Comparison of ENCODE assay signal across 20 cellular contexts in genomic region chr12:46499901-46500300, GRCh38.
DNase-seq lines count a peak whose midpoint lies in the region; ATAC-seq and TF ChIP-seq lines count a peak whose summit lies in the region.
"Had no signal": no experiment of that assay in that cellular context is flagged by ENCODE, and none has a peak within 500 bp of the region (broad histone marks: within the 10 kb centered on the region; RNA-seq: fewer than 3 reads in every experiment).

No MANE protein-coding gene starts in this region.

- in situ Hi-C loops in HAP-1 (cut with MboI; ENCODE audit: low sequenced_read_pairs): no loop called here

- H3K4me1 ChIP-seq in MM.1S (ENCODE audit: low read length) (peaks cover 29% of the 10 kb centered on the region), HAP-1 (no peaks in the 10 kb centered on the region; the same call in 1 of the 2 replicates)
- H3K4me1 ChIP-seq: BLaER1, colonic mucosa had no signal

- H3K27ac ChIP-seq in MM.1S (ENCODE audit: low read length): peak overlapping the region; percentile 95
- H3K27ac ChIP-seq: BLaER1, colonic mucosa, epithelial cell of prostate, tibial nerve had no signal

- H3K9me3 ChIP-seq in MM.1S (replicated peaks; ENCODE audit: insufficient read depth, low read length): peaks cover 4% of the 10 kb centered on the region; the same call in 1 of the 2 replicates
- no peaks in the 10 kb centered on the region for H3K9me3 ChIP-seq in HAP-1
- H3K9me3 ChIP-seq: colonic mucosa had no signal

- no peaks in the 10 kb centered on the region for H3K27me3 ChIP-seq in MM.1S (replicated peaks; ENCODE audit: insufficient read depth, low read length)
- no peaks in the 10 kb centered on the region for H3K27me3 ChIP-seq in HAP-1 (ENCODE audit: low read depth)
- H3K27me3 ChIP-seq: BLaER1, colonic mucosa, tibial nerve had no signal

- H3K79me2 ChIP-seq in MM.1S (ENCODE audit: low read length): no peaks in the 10 kb centered on the region

- H2AFZ ChIP-seq in MM.1S (ENCODE audit: low read length): no peak overlapping the region

- H3K9me2 ChIP-seq in MM.1S (replicated peaks; ENCODE audit: insufficient read depth, low read length): no peaks in the 10 kb centered on the region
- H3K9me2 ChIP-seq: SK-N-SH had no signal

- H3K4me3 ChIP-seq in MM.1S (ENCODE audit: low read length) (peak overlapping the region; percentile 11; the same call in 1 of the 2 replicates), HAP-1 (no peak overlapping the region)
- H3K4me3 ChIP-seq: BLaER1, colonic mucosa, tibial nerve had no signal

- ATAC-seq in GM19025 (IDR thresholded peaks at IDR 0.05; ENCODE audit: low read depth, unreplicated experiment) (peak; percentile 73), GM21717 (IDR thresholded peaks at IDR 0.05; ENCODE audit: unreplicated experiment) (peak; percentile 98), HG03045 (IDR thresholded peaks at IDR 0.05; ENCODE audit: unreplicated experiment) (peak; percentile 97)

- TF ChIP-seq CTCF in MM.1S (IDR thresholded peaks at IDR 0.05; ENCODE audit: low read length) (no peak), GM10266 (IDR thresholded peaks at IDR 0.05; ENCODE audit: control insufficient read depth, insufficient read depth, low read depth, missing control alignments) (no peak)

- peaks cover 24% of the 10 kb centered on the region for H3F3A ChIP-seq in MM.1S (ENCODE audit: insufficient read depth, low read length)

- peak overlapping the region; percentile 52; the same call in 1 of the 2 replicates for H3K4me2 ChIP-seq in MM.1S (ENCODE audit: low read depth, low read length)
- H3K4me2 ChIP-seq: BLaER1, SK-N-SH had no signal

- DNase-seq in MM.1S (peak; percentile 95), GM10266 (ENCODE audit: extremely low spot score) (no peak), cortex of kidney (lab: John Stamatoyannopoulos, UW) (no peak), HAP-1 (ENCODE audit: low spot score in 2 of 2) (no peak)
- no peak for DNase-seq in activated effector memory CD4-positive, alpha-beta T cell treated with anti-CD3 and anti-CD28 coated beads, Interleukin-2, amount 50 U/mL, for 16 hours
- DNase-seq: activated CD8-positive, alpha-beta memory T cell treated with anti-CD3 and anti-CD28 coated beads for 24 hours; activated gamma-delta T cell treated with Interleukin-2 at 50 U/mL for 16 hours; colonic mucosa; DMS79; immature natural killer cell; NCI-H1105 treated with DMSO at 0.1 percent for 48 hours; retina; SK-N-SH; stimulated activated CD8-positive, alpha-beta memory T cell treated with anti-CD3 and anti-CD28 coated beads, Interleukin-4, amount 100 ng/mL, for 48 hours had no signal

- H3K36me3 ChIP-seq in MM.1S (replicated peaks; ENCODE audit: insufficient read depth, low read length) (no peaks in the 10 kb centered on the region), HAP-1 (replicated peaks) (no peaks in the 10 kb centered on the region)
- H3K36me3 ChIP-seq: BLaER1, colonic mucosa, tibial nerve had no signal

- peak overlapping the region; percentile 52 for H3K9ac ChIP-seq in MM.1S (ENCODE audit: low read length)
- H3K9ac ChIP-seq: BLaER1, SK-N-SH had no signal

- H4K20me1 ChIP-seq in MM.1S (ENCODE audit: insufficient read depth, low read length): no peaks in the 10 kb centered on the region
- H4K20me1 ChIP-seq: BLaER1 had no signal
